Comparison of ENCODE assay signal across 8 cellular contexts in genomic region chr22:50343541-50343935, GRCh38. TPM values are rescaled to one million over a fixed set of nuclear protein-coding genes. Genes with fewer than 3 reads are reported as not detected.
DNase-seq lines count a peak whose midpoint lies in the region; ATAC-seq and TF ChIP-seq lines count a peak whose summit lies in the region.

No MANE protein-coding gene starts in this region.

- ATAC-seq in gastrocnemius medialis = no peak

- TF ChIP-seq POLR2A in gastrocnemius medialis (IDR thresholded peaks at IDR 0.05) = no peak

- no peak for DNase-seq in GM12864 (ENCODE audit: low read depth)
- DNase-seq in fibroblast of the aortic adventitia (ENCODE audit: low read depth) = no peak
- DNase-seq in gastrocnemius medialis = no peak
- DNase-seq in NCI-H146 treated with DMSO at 0.1 percent for 48 hours (lab: John Stamatoyannopoulos, UW; ENCODE audit: unreplicated experiment) = no peak
- DNase-seq in glomerular visceral epithelial cell (ENCODE audit: extremely low spot score) = no peak
- DNase-seq in islet precursor cell = no peak
- DNase-seq in DMS153 treated with DMSO at 0.1 percent for 48 hours (lab: John Stamatoyannopoulos, UW; ENCODE audit: unreplicated experiment) = no peak

- no peaks in the 10 kb centered on the region for H3K9me3 ChIP-seq in SU-DHL-6 (ENCODE audit: insufficient read depth, low read length)
- H3K9me3 ChIP-seq in gastrocnemius medialis = no peaks in the 10 kb centered on the region

- H4K20me1 ChIP-seq in SU-DHL-6 (ENCODE audit: low read depth, low read length) = no peaks in the 10 kb centered on the region; the same call in 1 of the 2 replicates

- peak overlapping the region; percentile 70 for H3K4me2 ChIP-seq in SU-DHL-6 (ENCODE audit: low read depth, low read length, poor library complexity, severe bottlenecking)

- peaks cover 36% of the 10 kb centered on the region for H3F3A ChIP-seq in SU-DHL-6 (ENCODE audit: insufficient read depth)

- H3K27ac ChIP-seq in SU-DHL-6 (ENCODE audit: low read depth, low read length) (peak overlapping the region; percentile 74), gastrocnemius medialis (peak overlapping the region; percentile 85 to 92 (median 88))

- peaks cover 15 to 24% of the 10 kb centered on the region in 2 donors for H3K4me1 ChIP-seq in gastrocnemius medialis

- H3K36me3 ChIP-seq in SU-DHL-6 (ENCODE audit: low read length) = no peaks in the 10 kb centered on the region
- H3K36me3 ChIP-seq in gastrocnemius medialis = no peaks in the 10 kb centered on the region

- peak overlapping the region; percentile 91 for H3K4me3 ChIP-seq in GM12864 (ENCODE audit: low read depth, low read length)
- peak overlapping the region; percentile 97 for H3K4me3 ChIP-seq in SU-DHL-6 (ENCODE audit: insufficient read depth, low read length, poor library complexity, severe bottlenecking)
- H3K4me3 ChIP-seq in fibroblast of the aortic adventitia (ENCODE audit: low read depth, low read length) = peak overlapping the region; percentile 77
- H3K4me3 ChIP-seq in gastrocnemius medialis = peak overlapping the region; percentile 69 to 88 (median 75)

- no peaks in the 10 kb centered on the region for H3K27me3 ChIP-seq in SU-DHL-6 (ENCODE audit: low read length)
- H3K27me3 ChIP-seq in gastrocnemius medialis = no peaks in the 10 kb centered on the region

- in situ Hi-C loops in gastrocnemius medialis (cut with MboI; ENCODE audit: low sequenced_read_pairs in 4 of 4) = no loop called here

- no peak overlapping the region for H2AFZ ChIP-seq in SU-DHL-6 (ENCODE audit: low read depth, low read length, severe bottlenecking)

- intact Hi-C loops in gastrocnemius medialis (cut with DNase I; ENCODE audit: low total_unique reads) = loop anchor here (1.0 to 5.0 kb wide), 3 partner anchors 69 to 425 kb away; partner anchors contain the start of genes ALG12 and CRELD2

- no peaks in the 10 kb centered on the region for H3K9me2 ChIP-seq in SU-DHL-6 (replicated peaks; ENCODE audit: insufficient read depth, low read length)

- peaks cover 33% of the 10 kb centered on the region for H3K79me2 ChIP-seq in SU-DHL-6 (ENCODE audit: insufficient read depth, low read length)

- peak overlapping the region; percentile 96 for H3K9ac ChIP-seq in SU-DHL-6 (ENCODE audit: low read length)

- TF ChIP-seq CTCF in GM12864 (IDR thresholded peaks at IDR 0.05; ENCODE audit: low read depth, low read length, missing control alignments) (no peak), SU-DHL-6 (IDR thresholded peaks at IDR 0.05; ENCODE audit: insufficient read depth, low read length, poor library complexity, severe bottlenecking) (no peak), fibroblast of the aortic adventitia (IDR thresholded peaks at IDR 0.05; ENCODE audit: insufficient read depth, low read length) (no peak), gastrocnemius medialis (IDR thresholded peaks at IDR 0.05 in 4 of 5, conservative IDR thresholded peaks at IDR 0.05 in 1 of 5) (no peak)

RNA-seq across cellular contexts. Expression of gene PPP6R2, which starts 0.4 kb away (rescaled TPM):
- total RNA-seq in fibroblast of the aortic adventitia (ENCODE audit: low replicate concordance) (38.5 and 62.6 TPM in 2 replicates), gastrocnemius medialis (10 to 100 TPM; 55.7 to 96.2 (median 74.1) TPM)

RNA-seq across cellular contexts. Expression of gene DENND6B, which starts 16.7 kb away (rescaled TPM):
- total RNA-seq in fibroblast of the aortic adventitia (ENCODE audit: low replicate concordance) = 2.8 and 4.3 TPM in 2 replicates
- total RNA-seq in gastrocnemius medialis = under 1 TPM in 3 of 4 donors, not detected in 1; 0.55 to 0.84 (median 0.68) TPM

RNA-seq across cellular contexts. Expression of gene PLXNB2, which starts 36.1 kb away (rescaled TPM):
- 130 and 218 TPM in 2 replicates for total RNA-seq in fibroblast of the aortic adventitia (ENCODE audit: low replicate concordance)
- total RNA-seq in gastrocnemius medialis = 10 to 100 TPM in 1 of 4 donors, 1 to 10 TPM in 3; 8.0 to 11.8 (median 9.0) TPM

Comparison
In these comparisons a context has a peak if more than half of its experiments do, and no peak if none do; other contexts are left out.
1. RNA of gene PLXNB2, which starts 36.1 kb away (total RNA-seq): 130 to 218 TPM in fibroblast of the aortic adventitia; 8.0 to 11.8 TPM in gastrocnemius medialis; every median in the first group is over 10 times any median in the second.
2. Peak in every context shown above with its lines, with median percentiles within 50 percentile points of each other: H3K4me3 ChIP-seq.